Comparison of ENCODE assay signal across 29 cellular contexts in the genomic region with DNA sequence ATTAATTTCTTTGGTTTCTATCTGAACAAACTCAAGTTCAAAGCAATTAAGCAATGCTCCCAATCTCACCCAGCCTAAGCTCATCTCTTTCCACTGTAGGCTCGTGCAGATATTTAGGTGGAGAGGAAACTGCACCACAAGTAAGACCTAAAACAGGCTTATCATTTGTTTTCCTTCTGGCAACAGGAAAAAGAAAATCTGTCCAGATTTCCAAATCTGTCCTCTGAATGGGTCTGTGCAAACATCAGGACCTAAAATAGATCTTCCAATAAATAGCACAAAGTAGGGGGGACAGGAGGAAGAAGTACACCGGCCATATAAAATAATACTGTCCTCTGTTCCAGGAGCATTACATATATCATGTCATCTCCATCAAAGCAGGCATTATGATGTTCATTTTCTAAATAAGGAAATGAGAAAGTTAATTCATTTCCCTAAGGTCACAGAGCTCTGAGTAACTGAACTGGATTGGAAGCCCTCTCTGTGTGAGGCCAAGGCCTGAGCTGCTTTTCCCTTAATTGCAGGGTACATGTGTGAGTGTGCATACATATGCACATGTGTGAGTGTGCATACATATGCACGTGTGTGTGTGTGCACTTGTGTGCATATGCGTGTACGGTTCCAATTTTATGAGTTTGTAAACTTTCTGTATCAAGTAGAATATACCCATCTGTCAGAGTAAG.
DNase-seq lines count a peak whose midpoint lies in the region; ATAC-seq, FAIRE-seq and TF ChIP-seq lines count a peak whose summit lies in the region.
"Had no signal": no experiment of that assay in that cellular context is flagged by ENCODE, and none has a peak within 500 bp of the region (broad histone marks: within the 10 kb centered on the region; RNA-seq: fewer than 3 reads in every experiment).

No MANE protein-coding gene starts in this region.

- DNase-seq in HTR-8/SVneo (ENCODE audit: insufficient read length, low spot score) (no peak), GM12878 (ENCODE audit: low read depth, low spot score) (no peak), endodermal cell (no peak)
- no peak for DNase-seq in activated CD8-positive, alpha-beta memory T cell treated with anti-CD3 and anti-CD28 coated beads, Interleukin-2, amount 10 ng/mL, durations not matched to agents 7 days and 5 days
- DNase-seq: activated CD8-positive, alpha-beta memory T cell treated with anti-CD3 and anti-CD28 coated beads for 24 hours; activated gamma-delta T cell treated with Interleukin-2 at 50 U/mL for 16 hours; activated T-cell treated with anti-CD3 and anti-CD28 coated beads, Interleukin-2, amount 50 U/mL, for 24 hours; adrenal gland; C1 segment of cervical spinal cord; effector memory CD8-positive, alpha-beta T cell; H7; kidney; lower lobe of right lung; NCI-H1417; NCI-H2081; NCI-H345; SHP77; small intestine; stimulated activated CD4-positive, alpha-beta T cell treated with anti-CD3 and anti-CD28 coated beads, Interleukin-2, amount 100 ng/mL, for 24 hours; T-cell had no signal

- H3K4me1 Mint-ChIP-seq in nephron (peaks cover 44% of the 10 kb centered on the region), endodermal cell (peaks cover 4% of the 10 kb centered on the region)
- no peaks in the 10 kb centered on the region for H3K4me1 Mint-ChIP-seq in activated CD8-positive, alpha-beta memory T cell treated with anti-CD3 and anti-CD28 coated beads, Interleukin-2, amount 10 ng/mL, durations not matched to agents 7 days and 5 days
- H3K4me1 Mint-ChIP-seq: T-cell had no signal

- H3K9me3 Mint-ChIP-seq in nephron (no peaks in the 10 kb centered on the region), endodermal cell (no peaks in the 10 kb centered on the region)
- no peaks in the 10 kb centered on the region for H3K9me3 Mint-ChIP-seq in activated CD8-positive, alpha-beta memory T cell treated with anti-CD3 and anti-CD28 coated beads, Interleukin-2, amount 10 ng/mL, durations not matched to agents 7 days and 5 days (ENCODE audit: low read depth)
- H3K9me3 Mint-ChIP-seq: activated T-cell treated with anti-CD3 and anti-CD28 coated beads, Interleukin-2, amount 50 U/mL, for 24 hours; effector memory CD8-positive, alpha-beta T cell; T-cell had no signal

- no peak for TF ChIP-seq EP300 in GM12878 (IDR thresholded peaks at IDR 0.05; ENCODE audit: borderline replicate concordance in 1 of 2, control insufficient read depth in 1 of 2, low read depth in 2 of 2, low read length in 2 of 2)

- peak overlapping the region; percentile 84 to 95 (median 86) for H3K27ac Mint-ChIP-seq in nephron
- no peak overlapping the region for H3K27ac Mint-ChIP-seq in endodermal cell
- no peak overlapping the region for H3K27ac Mint-ChIP-seq in activated CD8-positive, alpha-beta memory T cell treated with anti-CD3 and anti-CD28 coated beads, Interleukin-2, amount 10 ng/mL, durations not matched to agents 7 days and 5 days
- H3K27ac Mint-ChIP-seq: activated T-cell treated with anti-CD3 and anti-CD28 coated beads, Interleukin-2, amount 50 U/mL, for 24 hours; effector memory CD8-positive, alpha-beta T cell; IgD-negative memory B cell; T-cell had no signal

- CTCF ChIA-PET in GM12878 (lab: Yijun Ruan, JAX): no interaction called here
- CTCF ChIA-PET in activated CD8-positive, alpha-beta memory T cell treated with anti-CD3 and anti-CD28 coated beads, Interleukin-2, amount 10 ng/mL, durations not matched to agents 7 days and 5 days (lab: Charles Lee): no interaction called here

- peaks cover 12% of the 10 kb centered on the region for H3K27me3 Mint-ChIP-seq in nephron (ENCODE audit: low read depth)
- no peaks in the 10 kb centered on the region for H3K27me3 Mint-ChIP-seq in endodermal cell (ENCODE audit: insufficient read depth)
- no peaks in the 10 kb centered on the region for H3K27me3 Mint-ChIP-seq in activated CD8-positive, alpha-beta memory T cell treated with anti-CD3 and anti-CD28 coated beads, Interleukin-2, amount 10 ng/mL, durations not matched to agents 7 days and 5 days
- H3K27me3 Mint-ChIP-seq: activated T-cell treated with anti-CD3 and anti-CD28 coated beads, Interleukin-2, amount 50 U/mL, for 24 hours; IgD-negative memory B cell had no signal

- TF ChIP-seq CTCF in GM12878 (IDR thresholded peaks at IDR 0.05 in 2 of 3, conservative IDR thresholded peaks at IDR 0.05 in 1 of 3; ENCODE audit: control insufficient read depth in 2 of 3, extremely low read depth in 1 of 3, insufficient read depth in 1 of 3, low read depth in 3 of 3, low read length in 3 of 3): no peak
- TF ChIP-seq CTCF in nephron (IDR thresholded peaks at IDR 0.05; ENCODE audit: unreplicated experiment in 3 of 3): no peak
- TF ChIP-seq CTCF in endodermal cell (conservative IDR thresholded peaks at IDR 0.05): no peak

- H3K79me2 ChIP-seq in ACC112 (ENCODE audit: control insufficient read depth, insufficient read depth, low read length, unreplicated experiment): no peaks in the 10 kb centered on the region
- H3K79me2 ChIP-seq in GM12878 (ENCODE audit: control insufficient read depth, insufficient read depth, low read length): no peaks in the 10 kb centered on the region

- no peak overlapping the region for H3K4me3 ChIP-seq in ACC112 (ENCODE audit: low read depth, low read length)
- no peak overlapping the region for H3K4me3 ChIP-seq in GM12878
- no peak overlapping the region for H3K4me3 ChIP-seq in endodermal cell (ENCODE audit: low read length)
- H3K4me3 ChIP-seq: A549, adrenal gland, lower lobe of right lung had no signal

- no peaks in the 10 kb centered on the region for H4K20me1 ChIP-seq in GM12878 (ENCODE audit: control insufficient read depth, insufficient read depth)

- peak overlapping the region in 1 of 3 experiments; percentile 7 for H3K4me3 Mint-ChIP-seq in nephron
- no peak overlapping the region for H3K4me3 Mint-ChIP-seq in endodermal cell
- H3K4me3 Mint-ChIP-seq in activated CD8-positive, alpha-beta memory T cell treated with anti-CD3 and anti-CD28 coated beads, Interleukin-2, amount 10 ng/mL, durations not matched to agents 7 days and 5 days: no peak overlapping the region
- H3K4me3 Mint-ChIP-seq: activated T-cell treated with anti-CD3 and anti-CD28 coated beads, Interleukin-2, amount 50 U/mL, for 24 hours; effector memory CD8-positive, alpha-beta T cell; IgD-negative memory B cell; T-cell had no signal

- no peak overlapping the region for H3K27ac ChIP-seq in ACC112 (ENCODE audit: low read depth, low read length)
- H3K27ac ChIP-seq in GM12878 (ENCODE audit: control insufficient read depth, insufficient read depth): no peak overlapping the region
- H3K27ac ChIP-seq in endodermal cell (ENCODE audit: low read depth, low read length): no peak overlapping the region
- H3K27ac ChIP-seq: A549, lower lobe of right lung had no signal

- H2AFZ ChIP-seq in ACC112 (ENCODE audit: low read length, unreplicated experiment): peak overlapping the region; percentile 14
- H2AFZ ChIP-seq in GM12878 (ENCODE audit: control insufficient read depth, low read depth, low read length): no peak overlapping the region

- in situ Hi-C loops in GM12878 (cut with MboI): no loop called here

- H3K9me3 ChIP-seq in GM12878 (replicated peaks; ENCODE audit: control insufficient read depth, insufficient read depth, low read length) (no peaks in the 10 kb centered on the region), endodermal cell (ENCODE audit: control insufficient read depth, low read length) (no peaks in the 10 kb centered on the region)
- H3K9me3 ChIP-seq: A549, adrenal gland, lower lobe of right lung had no signal

- H3K36me3 ChIP-seq in ACC112 (ENCODE audit: insufficient read depth, low read length) (no peaks in the 10 kb centered on the region), GM12878 (ENCODE audit: control insufficient read depth in 2 of 2, insufficient read depth in 2 of 2, low read length in 1 of 2) (no peaks in the 10 kb centered on the region), endodermal cell (ENCODE audit: control insufficient read depth, insufficient read depth, low read length) (no peaks in the 10 kb centered on the region)
- H3K36me3 ChIP-seq: adrenal gland, lower lobe of right lung had no signal

- H3K4me1 ChIP-seq in ACC112 (ENCODE audit: control insufficient read depth, insufficient read depth, low read length, unreplicated experiment) (peaks cover 15% of the 10 kb centered on the region), GM12878 (ENCODE audit: control insufficient read depth, insufficient read depth, low read length) (no peaks in the 10 kb centered on the region), endodermal cell (ENCODE audit: control insufficient read depth, insufficient read depth, low read length) (peaks cover 5% of the 10 kb centered on the region)
- H3K4me1 ChIP-seq: A549, lower lobe of right lung had no signal

- TF ChIP-seq RAD21 in GM12878 (IDR thresholded peaks at IDR 0.05; ENCODE audit: insufficient read depth, low read depth, low read length): no peak

- no peak overlapping the region for H3K4me2 ChIP-seq in GM12878 (ENCODE audit: control insufficient read depth, insufficient read depth)
- H3K4me2 ChIP-seq: A549 had no signal

- SMC1A ChIA-PET in GM12878 (lab: Charles Lee; ENCODE audit: uncharacterized antibody, unreplicated experiment): interaction anchor here (0.9 to 1.9 kb wide), 4 partner anchors 9 to 128 kb away, joined by 3 to 5 read pairs (median 4); no protein-coding TSS in a partner anchor

- no peaks in the 10 kb centered on the region for H3K36me3 Mint-ChIP-seq in nephron (ENCODE audit: low read depth)
- no peaks in the 10 kb centered on the region for H3K36me3 Mint-ChIP-seq in endodermal cell (ENCODE audit: low read depth)
- no peaks in the 10 kb centered on the region for H3K36me3 Mint-ChIP-seq in activated CD8-positive, alpha-beta memory T cell treated with anti-CD3 and anti-CD28 coated beads, Interleukin-2, amount 10 ng/mL, durations not matched to agents 7 days and 5 days
- H3K36me3 Mint-ChIP-seq: IgD-negative memory B cell, T-cell had no signal

- RAD21 ChIA-PET in GM12878 (lab: Charles Lee; ENCODE audit: unreplicated experiment): interaction anchor here (0.9 to 1.5 kb wide), 3 partner anchors 14 to 183 kb away, joined by 3 to 4 read pairs (median 3); no protein-coding TSS in a partner anchor

- H3K27me3 ChIP-seq in ACC112 (ENCODE audit: insufficient read depth, low read length) (no peaks in the 10 kb centered on the region), GM12878 (replicated peaks in 1 of 2; ENCODE audit: control insufficient read depth in 2 of 2, insufficient read depth in 2 of 2, low read length in 1 of 2) (no peaks in the 10 kb centered on the region), endodermal cell (ENCODE audit: control insufficient read depth, insufficient read depth, low read length, poor library complexity, severe bottlenecking) (no peaks in the 10 kb centered on the region)
- H3K27me3 ChIP-seq: adrenal gland had no signal

- no peak for TF ChIP-seq POLR2A in GM12878 (IDR thresholded peaks at IDR 0.05; ENCODE audit: low read depth, low read length)

- no peak overlapping the region for H3K9ac ChIP-seq in GM12878 (ENCODE audit: control insufficient read depth, insufficient read depth, low read length)
- no peak overlapping the region for H3K9ac ChIP-seq in endodermal cell (ENCODE audit: extremely low read depth, low read length, poor library complexity, severe bottlenecking)

- BruUV-seq in GM12878 (replicated peaks; lab: Mats Ljungman, UMichigan): no TSS peak

- FAIRE-seq in HTR-8/SVneo (lab: Jason Lieb, UNC): peak; percentile 95
- no peak for FAIRE-seq in GM12878 (lab: Jason Lieb, UNC)
- FAIRE-seq: A549, colon, GM12892, kidney, small intestine had no signal

- POLR2A ChIA-PET in GM12878 (lab: Charles Lee): interaction anchor here (0.6 to 0.7 kb wide), 2 partner anchors 15 to 54 kb away, joined by 3 to 4 read pairs; no protein-coding TSS in a partner anchor

- 42% methylated on average over 5 of the region's 5 CpGs for WGBS in GM12878 (ENCODE audit: insufficient coverage, insufficient replicate concordance, low lambda C conversion rate, missing lambda C conversion rate)
- WGBS in endodermal cell (ENCODE audit: insufficient coverage in 1 of 2, insufficient read length in 1 of 2), 2 experiments: 83 to 88% methylated on average over 4 to 5 of the region's 5 CpGs

- ATAC-seq in GM12878: peak; percentile 70
- ATAC-seq in activated CD8-positive, alpha-beta memory T cell treated with anti-CD3 and anti-CD28 coated beads, Interleukin-2, amount 10 ng/mL, durations not matched to agents 7 days and 5 days: no peak
- ATAC-seq in GM18502 (IDR thresholded peaks at IDR 0.05; ENCODE audit: poor library complexity, unreplicated experiment): no peak
- ATAC-seq in GM21576 (IDR thresholded peaks at IDR 0.05; ENCODE audit: unreplicated experiment): no peak
- ATAC-seq: A549; effector memory CD8-positive, alpha-beta T cell; esophagus mucosa; lower lobe of right lung; T-cell had no signal

- intact Hi-C loops in GM12878 (cut with micrococcal nuclease; ENCODE audit: unreplicated experiment): no loop called here

Comparison
In these comparisons a context has a peak if more than half of its experiments do, and no peak if none do; other contexts are left out.
1. H3K27ac Mint-ChIP-seq: peak in nephron (3 of 3); none in endodermal cell (single experiment) and activated CD8-positive, alpha-beta memory T cell treated with anti-CD3 and anti-CD28 coated beads, Interleukin-2, amount 10 ng/mL, durations not matched to agents 7 days and 5 days (single experiment).